Comparison of ENCODE assay signal across 1 cellular context in the genomic region with DNA sequence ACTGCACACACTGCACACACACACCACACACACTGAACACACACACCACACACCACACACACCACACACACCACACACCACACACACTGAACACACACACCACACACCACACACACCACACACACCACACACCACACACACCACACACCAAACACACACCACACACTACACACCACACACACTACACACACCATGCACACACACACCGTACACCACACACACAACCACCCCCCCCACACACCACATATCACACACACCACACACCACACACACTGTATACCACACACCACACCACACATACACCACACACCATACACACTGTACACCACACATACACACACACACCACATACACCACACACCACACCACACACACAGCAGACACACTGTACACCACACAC.
TF ChIP-seq lines count a peak whose summit lies in the region.

No MANE protein-coding gene starts in this region.

TF ChIP-seq in GM12878, 131 proteins besides CTCF, POLR2A, EP300 and RAD21:
- TF ChIP-seq RELA (IDR thresholded peaks at IDR 0.05; ENCODE audit: borderline replicate concordance, partially characterized antibody): no peak
- no peak for TF ChIP-seq RCOR1 (conservative IDR thresholded peaks at IDR 0.05; ENCODE audit: low read depth, low read length)
- TF ChIP-seq, protein P1, sequence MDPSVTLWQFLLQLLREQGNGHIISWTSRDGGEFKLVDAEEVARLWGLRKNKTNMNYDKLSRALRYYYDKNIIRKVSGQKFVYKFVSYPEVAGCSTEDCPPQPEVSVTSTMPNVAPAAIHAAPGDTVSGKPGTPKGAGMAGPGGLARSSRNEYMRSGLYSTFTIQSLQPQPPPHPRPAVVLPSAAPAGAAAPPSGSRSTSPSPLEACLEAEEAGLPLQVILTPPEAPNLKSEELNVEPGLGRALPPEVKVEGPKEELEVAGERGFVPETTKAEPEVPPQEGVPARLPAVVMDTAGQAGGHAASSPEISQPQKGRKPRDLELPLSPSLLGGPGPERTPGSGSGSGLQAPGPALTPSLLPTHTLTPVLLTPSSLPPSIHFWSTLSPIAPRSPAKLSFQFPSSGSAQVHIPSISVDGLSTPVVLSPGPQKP (IDR thresholded peaks at IDR 0.05; ENCODE audit: low read depth, low read length): no peak
- no peak for TF ChIP-seq NFXL1 (IDR thresholded peaks at IDR 0.05; ENCODE audit: borderline replicate concordance)
- no peak for TF ChIP-seq YY1 (IDR thresholded peaks at IDR 0.05; ENCODE audit: low read depth, low read length)
- TF ChIP-seq, protein P2, sequence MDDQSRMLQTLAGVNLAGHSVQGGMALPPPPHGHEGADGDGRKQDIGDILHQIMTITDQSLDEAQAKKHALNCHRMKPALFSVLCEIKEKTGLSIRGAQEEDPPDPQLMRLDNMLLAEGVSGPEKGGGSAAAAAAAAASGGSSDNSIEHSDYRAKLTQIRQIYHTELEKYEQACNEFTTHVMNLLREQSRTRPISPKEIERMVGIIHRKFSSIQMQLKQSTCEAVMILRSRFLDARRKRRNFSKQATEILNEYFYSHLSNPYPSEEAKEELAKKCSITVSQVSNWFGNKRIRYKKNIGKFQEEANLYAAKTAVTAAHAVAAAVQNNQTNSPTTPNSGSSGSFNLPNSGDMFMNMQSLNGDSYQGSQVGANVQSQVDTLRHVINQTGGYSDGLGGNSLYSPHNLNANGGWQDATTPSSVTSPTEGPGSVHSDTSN (IDR thresholded peaks at IDR 0.05; ENCODE audit: insufficient replicate concordance, low read depth, low read length): no peak
- TF ChIP-seq YBX1 (IDR thresholded peaks at IDR 0.05): no peak
- TF ChIP-seq ZNF622 (IDR thresholded peaks at IDR 0.05): no peak
- TF ChIP-seq SUPT20H (IDR thresholded peaks at IDR 0.05; ENCODE audit: borderline replicate concordance, control insufficient read depth, low read depth, low read length): no peak
- TF ChIP-seq IKZF2 (IDR thresholded peaks at IDR 0.05): no peak
- no peak for TF ChIP-seq RB1 (IDR thresholded peaks at IDR 0.05; ENCODE audit: borderline replicate concordance)
- no peak for TF ChIP-seq TARDBP (IDR thresholded peaks at IDR 0.05; ENCODE audit: borderline replicate concordance)
